In genomic region chr15:101251830-101252820, GRCh38 we compare ENCODE assay signal across 8 cellular contexts. TPM values are rescaled to one million over a fixed set of nuclear protein-coding genes. Genes with fewer than 3 reads are reported as not detected.
DNase-seq lines count a peak whose midpoint lies in the region; ATAC-seq, FAIRE-seq and TF ChIP-seq lines count a peak whose summit lies in the region.

Gene CHSY1 (minus strand): TSS chr15:101252048. CDS start chr15:101251456, 592 bp downstream.

- peak within 1 kb of the TSS; percentile 82 for H3K9ac ChIP-seq in keratinocyte (ENCODE audit: control insufficient read depth, extremely low read depth, insufficient read depth, low read length)

- no peaks in the 10 kb centered on the region for H3K9me1 ChIP-seq in keratinocyte (ENCODE audit: control insufficient read depth, extremely low read depth, insufficient read depth, low read length)

- no peak for TF ChIP-seq EP300 in A549 (IDR thresholded peaks at IDR 0.05)

- H3K79me2 ChIP-seq in keratinocyte (ENCODE audit: control insufficient read depth, insufficient read depth, low read length) = peaks cover 42% of the 10 kb centered on the region

- no peaks in the 10 kb centered on the region for H3K27me3 ChIP-seq in keratinocyte (ENCODE audit: control insufficient read depth, extremely low read depth, insufficient read depth, low read length)

- POLR2A ChIA-PET in A549 (lab: Yijun Ruan, JAX) = interaction anchor here (0.6 to 1.7 kb wide), 11 partner anchors 16 to 403 kb away, joined by 3 to 7 read pairs (median 4); partner anchors contain the start of genes LRRK1 and SNRPA1

- H3K27ac ChIP-seq in A549 (peak within 1 kb of the TSS; percentile 85 to 92), keratinocyte (ENCODE audit: control insufficient read depth, insufficient read depth, low read length) (peak within 1 kb of the TSS; percentile 67)

- FAIRE-seq in A549 (lab: Jason Lieb, UNC) = no peak
- FAIRE-seq in keratinocyte (lab: Jason Lieb, UNC) = no peak

- DNase-seq in A549 (ENCODE audit: low read depth in 1 of 2, low spot score in 1 of 2) (peak; percentile 85 to 92), NCI-H2227 (lab: John Stamatoyannopoulos, UW; ENCODE audit: unreplicated experiment) (peak; percentile 87), keratinocyte (ENCODE audit: low read depth, low spot score) (no peak)
- DNase-seq in activated CD4-positive, CD25-positive, alpha-beta regulatory T cell treated with anti-CD3 and anti-CD28 coated beads, Interleukin-2, amount 50 U/mL, for 16 hours (ENCODE audit: low read depth, low spot score) = peak; percentile 75
- peak; percentile 86 for DNase-seq in central memory CD4-positive, alpha-beta T cell
- peak; percentile 74 to 81 (median 77) for DNase-seq in stimulated activated CD4-positive, alpha-beta T cell treated with anti-CD3 and anti-CD28 coated beads, Interleukin-12 subunit alpha, Interleukin-12 subunit beta, amount 100 ng/mL, for 48 hours (ENCODE audit: low read depth in 2 of 3, low spot score in 1 of 3)

- peak within 1 kb of the TSS; percentile 53 for H2AFZ ChIP-seq in keratinocyte (ENCODE audit: control insufficient read depth, low read length)

- TF ChIP-seq RAD21 in A549 (conservative IDR thresholded peaks at IDR 0.05 in 1 of 2, IDR thresholded peaks at IDR 0.05 in 1 of 2) = peak in 1 of 2 experiments; percentile 56; a peak in 3 of 5 replicates

- peaks cover 6% of the 10 kb centered on the region for H4K20me1 ChIP-seq in keratinocyte (ENCODE audit: control insufficient read depth, extremely low read depth, insufficient read depth, low read length)

- peak; percentile 93 for TF ChIP-seq POLR2A in A549 (IDR thresholded peaks at IDR 0.05; ENCODE audit: low read length)

- ATAC-seq in A549 (peak; percentile 74 to 85), GM18520 (IDR thresholded peaks at IDR 0.05; ENCODE audit: unreplicated experiment) (peak; percentile 59), HG03060 (IDR thresholded peaks at IDR 0.05; ENCODE audit: low read depth, unreplicated experiment) (peak; percentile 70)

- dilution Hi-C loops in keratinocyte (cut with MboI; ENCODE audit: extremely low pct_ligation_motif_present, low sequenced_read_pairs) = no loop called here

- H3K36me3 ChIP-seq in keratinocyte (ENCODE audit: control insufficient read depth in 2 of 2, extremely low read depth in 1 of 2, insufficient read depth in 2 of 2, low read length in 2 of 2) = peaks cover 0 to 5% of the 10 kb centered on the region in 2 experiments

- H3K4me2 ChIP-seq in A549 (peak within 1 kb of the TSS; percentile 97), keratinocyte (ENCODE audit: control insufficient read depth, extremely low read depth, insufficient read depth, low read depth, low read length) (peak within 1 kb of the TSS; percentile 98)

- WGBS in A549 (ENCODE audit: missing lambda C conversion rate) = 2% methylated on average over 22 of the region's 108 CpGs

- H3K9me3 ChIP-seq in A549 = no peaks in the 10 kb centered on the region
- no peaks in the 10 kb centered on the region for H3K9me3 ChIP-seq in keratinocyte (ENCODE audit: control insufficient read depth, low read depth, low read length)

- CTCF ChIA-PET in A549 (lab: Yijun Ruan, JAX) = interaction anchor here (0.6 to 9.0 kb wide), 13 partner anchors 9 to 541 kb away, joined by 3 to 275 read pairs (median 3); no protein-coding TSS in a partner anchor

- peak; percentile 44 for TF ChIP-seq CTCF in A549 (IDR thresholded peaks at IDR 0.05)
- peak in 1 of 3 experiments; percentile 58 for TF ChIP-seq CTCF in keratinocyte (optimal IDR thresholded peaks at IDR 0.05 in 1 of 3, IDR thresholded peaks at IDR 0.05 in 1 of 3, conservative IDR thresholded peaks at IDR 0.05 in 1 of 3; ENCODE audit: extremely low read depth in 1 of 3, insufficient read depth in 2 of 3, low read length in 3 of 3)

- H3K4me1 ChIP-seq in A549 = peaks cover 17% of the 10 kb centered on the region
- peaks cover 19% of the 10 kb centered on the region for H3K4me1 ChIP-seq in keratinocyte (ENCODE audit: control insufficient read depth, extremely low read depth, insufficient read depth, low read length)

- H3K4me3 ChIP-seq in A549 = peak within 1 kb of the TSS; percentile 82
- H3K4me3 ChIP-seq in keratinocyte (ENCODE audit: control insufficient read depth in 2 of 3, extremely low read depth in 1 of 3, insufficient read depth in 2 of 3, low read depth in 1 of 3, low read length in 3 of 3) = peak within 1 kb of the TSS; percentile 75 to 87 (median 79)

TF ChIP-seq in A549, 52 proteins besides CTCF, POLR2A, EP300 and RAD21 (continues in another document):
- TF ChIP-seq USF2 (IDR thresholded peaks at IDR 0.05) (peak; percentile 71), NPAS2 (CRISPR knock-in tag; IDR thresholded peaks at IDR 0.05; ENCODE audit: borderline replicate concordance) (peak; percentile 69; the same call in 1 of the 2 replicates), MAX (IDR thresholded peaks at IDR 0.05) (peak; percentile 90), RNF2 (IDR thresholded peaks at IDR 0.05; ENCODE audit: borderline replicate concordance, low read depth) (peak; percentile 22; the same call in 1 of the 2 replicates), CEBPB (IDR thresholded peaks at IDR 0.05) (peak in 1 of 2 experiments; percentile 62; a peak in 1 of 4 replicates), HOXA7 (CRISPR knock-in tag; IDR thresholded peaks at IDR 0.05) (no peak), NFE2L2 (conservative IDR thresholded peaks at IDR 0.05; ENCODE audit: low read length) (no peak), MYC (IDR thresholded peaks at IDR 0.05; ENCODE audit: borderline replicate concordance, low read length) (peak; percentile 38; the same call in 1 of the 2 replicates), REST (IDR thresholded peaks at IDR 0.05) (no peak), PHF8 (IDR thresholded peaks at IDR 0.05; ENCODE audit: borderline replicate concordance, low read depth) (peak; percentile 36; the same call in 1 of the 2 replicates), E2F6 (IDR thresholded peaks at IDR 0.05; ENCODE audit: borderline replicate concordance, low read depth) (0 out of 2 replicates have a peak, but pooled peaks have one; percentile 18), SMC3 (IDR thresholded peaks at IDR 0.05) (peak; percentile 33)

RNA-seq across cellular contexts. Expression of gene CHSY1, which starts in this region (rescaled TPM):
- polyA plus RNA-seq in A549 (2011; rRNA removed) (27.9 and 28.1 TPM in 2 replicates), A549 (2017; fragmentation: RNase III; extraction: RNeasy Plus Mini Kit Qiagen cat#74134 plus additional on column Dnase treatment) (16.0 to 17.7 TPM (median 17.4 TPM) in 3 replicates), keratinocyte (18.1 to 28.3 TPM (median 27.0 TPM) in 3 replicates)
- polyA plus RNA-seq in A549 (2012; cell fraction: cytosol; rRNA removed) = 11.2 and 13.5 TPM in 2 replicates
- polyA plus RNA-seq in A549 (2012; cell fraction: nucleus; rRNA removed) = 4.6 and 8.0 TPM in 2 replicates
- polyA minus RNA-seq in A549 (2011; rRNA and poly(A)+ RNA removed) = 22.0 and 23.6 TPM in 2 replicates
- polyA plus RNA-seq in keratinocyte (2011; ENCODE audit: low read depth) = 5.1 TPM
- polyA plus RNA-seq in keratinocyte (2011; cell fraction: cytosol; rRNA removed) = 15.2 and 20.9 TPM in 2 replicates
- polyA plus RNA-seq in keratinocyte (2011; cell fraction: nucleus; rRNA removed) = 33.3 and 36.1 TPM in 2 replicates
- 7.2 and 21.3 TPM in 2 replicates for polyA plus RNA-seq in keratinocyte (2012; ENCODE audit: low replicate concordance)
- polyA minus RNA-seq in keratinocyte = 19.8 to 29.4 TPM (median 20.2 TPM) in 3 replicates
- 16.7 TPM for polyA minus RNA-seq in keratinocyte (2011; cell fraction: cytosol; rRNA and poly(A)+ RNA removed)
- 24.5 and 51.2 TPM in 2 replicates for polyA minus RNA-seq in keratinocyte (2011; cell fraction: nucleus; rRNA and poly(A)+ RNA removed)
